ENCODE assay signal across 24 cellular contexts in the genomic region with DNA sequence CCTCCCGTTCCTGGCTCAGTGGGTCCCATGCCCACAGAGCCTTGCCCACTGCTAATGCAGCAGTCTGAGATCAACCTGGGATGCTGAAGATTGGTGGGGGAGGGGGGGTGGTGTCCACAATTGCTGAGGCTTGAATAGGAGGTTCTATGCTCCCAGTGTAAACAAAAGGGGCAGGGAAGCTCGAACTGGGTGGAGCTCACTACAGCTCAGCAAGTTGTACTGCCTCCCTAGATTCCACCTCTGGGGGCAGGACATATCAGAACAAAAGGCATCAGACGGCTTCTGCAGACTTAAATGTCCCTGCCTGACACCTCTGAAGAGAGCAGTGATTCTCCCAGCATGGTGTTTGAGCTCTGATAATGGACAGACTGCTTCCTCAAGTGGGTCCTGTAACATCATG.
"Had no signal": no experiment of that assay in that cellular context is flagged by ENCODE, and none has a peak within 500 bp of the region (broad histone marks: within the 10 kb centered on the region; RNA-seq: fewer than 3 reads in every experiment).

No MANE protein-coding gene starts in this region.

- H3K36me3 ChIP-seq: colonic mucosa, esophagus muscularis mucosa, esophagus squamous epithelium, gastrocnemius medialis, gastroesophageal sphincter, heart left ventricle, heart right ventricle had no signal

- H3K27ac Mint-ChIP-seq: dendritic cell treated with granulocyte-macrophage colony-stimulating factor and Interleukin-4, amounts not matched to agents 40 ng/mL and 50 ng/mL, for 4 days; effector memory CD8-positive, alpha-beta T cell had no signal

- DNase-seq: colonic mucosa; cortex of kidney; dermis blood vessel endothelial cell; dorsolateral prefrontal cortex; effector CD4-positive, alpha-beta T cell; effector CD8-positive, alpha-beta T cell; effector memory CD4-positive, alpha-beta T cell; effector memory CD8-positive, alpha-beta T cell; erythroblast; esophagus squamous epithelium; foreskin fibroblast; foreskin keratinocyte; foreskin melanocyte; gastrocnemius medialis; glutamatergic neuron; head of caudate nucleus; heart left ventricle; heart right ventricle had no signal

- ATAC-seq: effector memory CD8-positive, alpha-beta T cell; esophagus mucosa; foreskin keratinocyte; gastrocnemius medialis; gastroesophageal sphincter; heart left ventricle; heart right ventricle had no signal

- H3K4me3 Mint-ChIP-seq: dendritic cell treated with granulocyte-macrophage colony-stimulating factor and Interleukin-4, amounts not matched to agents 40 ng/mL and 50 ng/mL, for 4 days; effector memory CD8-positive, alpha-beta T cell had no signal

- H3K4me1 ChIP-seq: colonic mucosa, esophagus muscularis mucosa, esophagus squamous epithelium, foreskin keratinocyte, gastrocnemius medialis, gastroesophageal sphincter, heart left ventricle, heart right ventricle had no signal

- H3K27ac ChIP-seq: colonic mucosa, coronary artery, dorsolateral prefrontal cortex, epithelial cell of prostate, esophagus muscularis mucosa, esophagus squamous epithelium, foreskin keratinocyte, gastrocnemius medialis, gastroesophageal sphincter, heart left ventricle, heart right ventricle had no signal

- H3K27me3 Mint-ChIP-seq: dendritic cell treated with granulocyte-macrophage colony-stimulating factor and Interleukin-4, amounts not matched to agents 40 ng/mL and 50 ng/mL, for 4 days; effector memory CD8-positive, alpha-beta T cell had no signal

- H3K27me3 ChIP-seq: colonic mucosa, dorsolateral prefrontal cortex, esophagus muscularis mucosa, esophagus squamous epithelium, foreskin keratinocyte, gastrocnemius medialis, gastroesophageal sphincter, heart left ventricle, heart right ventricle had no signal

- H3K4me3 ChIP-seq: colonic mucosa, coronary artery, dorsolateral prefrontal cortex, esophagus muscularis mucosa, esophagus squamous epithelium, gastrocnemius medialis, gastroesophageal sphincter, heart left ventricle, heart right ventricle had no signal

- H3K9me3 ChIP-seq: colonic mucosa, esophagus muscularis mucosa, gastrocnemius medialis, gastroesophageal sphincter had no signal
